In the genomic region with DNA sequence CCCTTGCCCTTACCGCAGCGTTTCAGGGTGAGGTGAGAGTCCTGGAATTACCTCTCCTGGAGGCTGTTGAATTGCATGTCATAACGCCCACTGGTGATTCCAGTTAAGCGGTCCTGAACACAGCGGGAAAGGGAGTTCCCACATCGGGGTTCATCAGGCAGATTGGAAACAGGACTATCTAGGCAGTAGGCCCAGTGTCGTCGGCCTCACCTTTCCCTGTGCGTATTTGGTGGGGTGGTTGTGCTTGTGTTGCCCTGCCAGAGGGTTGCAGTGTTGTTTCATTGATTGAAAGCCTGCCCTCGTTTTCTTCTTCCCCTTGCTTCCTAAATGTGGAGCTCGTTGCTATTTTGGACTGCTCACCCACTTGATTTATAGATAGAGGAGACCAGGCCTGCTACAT, we compare ENCODE assay signal across 13 cellular contexts. TPM values are rescaled to one million over a fixed set of nuclear protein-coding genes. Genes with fewer than 3 reads are reported as not detected.
DNase-seq lines count a peak whose midpoint lies in the region; FAIRE-seq and TF ChIP-seq lines count a peak whose summit lies in the region.
"Had no signal": no experiment of that assay in that cellular context is flagged by ENCODE, and none has a peak within 500 bp of the region (broad histone marks: within the 10 kb centered on the region; RNA-seq: fewer than 3 reads in every experiment).

No MANE protein-coding gene starts in this region.

- 86% methylated on average over 11 of the region's 11 CpGs; no CpG with 5 or more reads in 1 of the 2 experiments for WGBS in H1 (ENCODE audit: extremely low coverage in 1 of 2, insufficient coverage in 1 of 2, insufficient read length in 1 of 2, insufficient replicate concordance in 2 of 2, low coverage in 1 of 2, low lambda C conversion rate in 2 of 2, missing lambda C conversion rate in 1 of 2), 2 experiments
- WGBS in small intestine, 3 donors, result 29 to 57% (median 45%) methylated on average over 11 of the region's 11 CpGs

- no peaks in the 10 kb centered on the region for H3K9me3 ChIP-seq in Loucy (ENCODE audit: insufficient read depth, low read depth, low read length)
- no peaks in the 10 kb centered on the region for H3K9me3 ChIP-seq in H1 (ENCODE audit: insufficient read depth in 2 of 2, low read depth in 1 of 2, low read length in 1 of 2)
- H3K9me3 ChIP-seq in small intestine (ENCODE audit: control insufficient read depth, low read depth), result no peaks in the 10 kb centered on the region
- H3K9me3 ChIP-seq in neural progenitor cell (ENCODE audit: low read depth), result no peaks in the 10 kb centered on the region

- H3K4ac ChIP-seq in H1 (replicated peaks; ENCODE audit: insufficient read length, low read depth, low read length), result no peak overlapping the region

- no peak overlapping the region for H2BK12ac ChIP-seq in H1 (ENCODE audit: low read depth, low read length)

- peaks cover 3% of the 10 kb centered on the region for H3K9me3 Mint-ChIP-seq in mesothelial cell of epicardium
- H3K9me3 Mint-ChIP-seq in neural progenitor cell, result peaks cover 4% of the 10 kb centered on the region
- H3K9me3 Mint-ChIP-seq: CD8-positive, alpha-beta T cell had no signal

- peaks cover 89% of the 10 kb centered on the region for H3K79me2 ChIP-seq in Loucy (ENCODE audit: insufficient read depth, low read length)
- H3K79me2 ChIP-seq in H1 (ENCODE audit: control insufficient read depth in 1 of 2, insufficient read depth in 2 of 2, low read length in 2 of 2), result peaks cover 73 to 97% of the 10 kb centered on the region in 2 experiments
- H3K79me2 ChIP-seq in neural progenitor cell (ENCODE audit: low read depth), result peaks cover 100% of the 10 kb centered on the region

- no peak overlapping the region for H3K14ac ChIP-seq in H1 (ENCODE audit: insufficient read length)

- no peak overlapping the region for H2AK5ac ChIP-seq in H1 (ENCODE audit: low read depth, low read length)

- no peak for TF ChIP-seq EP300 in H1 (IDR thresholded peaks at IDR 0.05; ENCODE audit: borderline replicate concordance in 1 of 2, low read depth in 2 of 2, low read length in 2 of 2)

- peaks cover 36% of the 10 kb centered on the region for H4K20me1 ChIP-seq in Loucy (ENCODE audit: insufficient read depth, low read length, poor library complexity, severe bottlenecking)
- H4K20me1 ChIP-seq in H1 (replicated peaks in 1 of 2; ENCODE audit: control insufficient read depth in 1 of 2, insufficient read depth in 2 of 2, low read length in 2 of 2), result peaks cover 37 to 53% of the 10 kb centered on the region in 2 experiments
- peaks cover 97% of the 10 kb centered on the region for H4K20me1 ChIP-seq in neural progenitor cell (ENCODE audit: low read depth)

- peaks cover 11% of the 10 kb centered on the region for H3K36me3 Mint-ChIP-seq in mesothelial cell of epicardium
- H3K36me3 Mint-ChIP-seq in neural progenitor cell, result peaks cover 18% of the 10 kb centered on the region

- H3K4me1 Mint-ChIP-seq in mesothelial cell of epicardium, result peaks cover 24% of the 10 kb centered on the region
- peaks cover 33% of the 10 kb centered on the region for H3K4me1 Mint-ChIP-seq in neural progenitor cell

- peaks cover 44% of the 10 kb centered on the region for H3K4me1 ChIP-seq in Loucy (ENCODE audit: insufficient read depth, low read length, poor library complexity, severe bottlenecking)
- peaks cover 3 to 14% (median 8%) of the 10 kb centered on the region in 4 experiments; a peak in 6 of 7 replicates for H3K4me1 ChIP-seq in H1 (replicated peaks in 1 of 4; ENCODE audit: control insufficient read depth in 3 of 4, insufficient read depth in 4 of 4, low read length in 3 of 4)
- H3K4me1 ChIP-seq in small intestine (ENCODE audit: control insufficient read depth in 2 of 2, insufficient read depth in 1 of 2, low read depth in 1 of 2, low read length in 1 of 2), result peaks cover 0 to 8% of the 10 kb centered on the region in 2 donors
- H3K4me1 ChIP-seq in neural progenitor cell, result peaks cover 7% of the 10 kb centered on the region

- CTCF ChIA-PET in H1 (lab: Charles Lee; ENCODE audit: partially characterized antibody), result interaction anchor here (0.6 to 2.4 kb wide), 11 partner anchors 9 to 532 kb away, joined by 3 to 16 read pairs (median 5); a partner anchor contains a TSS

- no peak overlapping the region for H3K27ac ChIP-seq in H1 (ENCODE audit: low read depth, low read length)
- H3K27ac ChIP-seq in small intestine (ENCODE audit: low read depth in 1 of 2, low read length in 1 of 2), result peak overlapping the region; percentile 41 to 52
- H3K27ac ChIP-seq in neural progenitor cell, result no peak overlapping the region
- H3K27ac ChIP-seq: PC-9 had no signal

- DNase-seq in H1 (ENCODE audit: low read depth in 1 of 2, low spot score in 2 of 2) (no peak), kidney tubule cell (ENCODE audit: low spot score) (peak; percentile 25), small intestine (peak; percentile 51), mesothelial cell of epicardium (ENCODE audit: low spot score in 2 of 2, unreplicated experiment in 2 of 2) (no peak), T-helper 1 cell (no peak), GM20000 (ENCODE audit: low spot score) (no peak), neural progenitor cell (ENCODE audit: low spot score) (no peak)
- DNase-seq: CD8-positive, alpha-beta T cell; GF-D8; Kasumi-1; PC-9 had no signal

- no peak overlapping the region for H4K8ac ChIP-seq in H1 (ENCODE audit: extremely low read depth, insufficient read depth, low read length)

- POLR2A ChIA-PET in H1 (lab: Charles Lee; ENCODE audit: partially characterized antibody), result interaction anchor here (1.1 kb wide), 1 partner anchor 10 kb away, joined by 3 read pairs; no protein-coding TSS in a partner anchor

- H3K4me2 ChIP-seq in Loucy (ENCODE audit: low read depth, low read length, poor library complexity, severe bottlenecking) (peak overlapping the region; percentile 46), H1 (ENCODE audit: insufficient read depth in 1 of 2, low read depth in 2 of 2, low read length in 2 of 2) (no peak overlapping the region), neural progenitor cell (no peak overlapping the region)
- H3K4me2 ChIP-seq: PC-9 had no signal

- peaks cover 21% of the 10 kb centered on the region for H3K79me1 ChIP-seq in H1 (ENCODE audit: low read depth, low read length)

- H3K9ac ChIP-seq in Loucy (ENCODE audit: low read depth, low read length, poor library complexity, severe bottlenecking) (no peak overlapping the region), H1 (replicated peaks in 1 of 4; ENCODE audit: extremely low read depth in 1 of 4, low read depth in 3 of 4, low read length in 3 of 4) (no peak overlapping the region), neural progenitor cell (no peak overlapping the region)

- no peak overlapping the region for H3K27ac Mint-ChIP-seq in mesothelial cell of epicardium
- H3K27ac Mint-ChIP-seq in neural progenitor cell, result no peak overlapping the region
- H3K27ac Mint-ChIP-seq: CD8-positive, alpha-beta T cell had no signal

- H2BK120ac ChIP-seq in H1 (replicated peaks; ENCODE audit: low read depth, low read length), result no peak overlapping the region

- no peaks in the 10 kb centered on the region for H3K9me2 ChIP-seq in Loucy (replicated peaks; ENCODE audit: low read depth, low read length)

- no peaks in the 10 kb centered on the region for H3F3A ChIP-seq in Loucy (ENCODE audit: low read depth)
- no peaks in the 10 kb centered on the region for H3F3A ChIP-seq in neural progenitor cell (ENCODE audit: low read depth)

- H2AFZ ChIP-seq in Loucy (ENCODE audit: low read length), result no peak overlapping the region
- no peak overlapping the region for H2AFZ ChIP-seq in H1 (ENCODE audit: low read length)
- no peak overlapping the region for H2AFZ ChIP-seq in neural progenitor cell (replicated peaks)
- H2AFZ ChIP-seq: PC-9 had no signal

- H4K5ac ChIP-seq in H1 (ENCODE audit: insufficient read length, low read depth, low read length), result no peak overlapping the region

- no peaks in the 10 kb centered on the region for H3K27me3 Mint-ChIP-seq in mesothelial cell of epicardium (ENCODE audit: low read depth)
- peaks cover 4% of the 10 kb centered on the region for H3K27me3 Mint-ChIP-seq in neural progenitor cell (ENCODE audit: insufficient read depth, low read depth)

- H2BK15ac ChIP-seq in H1 (ENCODE audit: low read length), result no peak overlapping the region

- H2BK5ac ChIP-seq in H1 (ENCODE audit: low read depth, low read length), result no peak overlapping the region

- no peak for FAIRE-seq in H1 (lab: Jason Lieb, UNC)
- FAIRE-seq in small intestine (lab: Jason Lieb, UNC), result no peak
- FAIRE-seq: colon had no signal

- no peak overlapping the region for H3K56ac ChIP-seq in H1 (replicated peaks; ENCODE audit: insufficient read length, low read depth, low read length)

- peaks cover 5% of the 10 kb centered on the region; the same call in 1 of the 2 replicates for H3K23me2 ChIP-seq in H1 (ENCODE audit: low read depth, low read length)

- H3K36me3 ChIP-seq in Loucy (ENCODE audit: insufficient read depth, low read length), result peaks cover 6% of the 10 kb centered on the region; the same call in 1 of the 2 replicates
- H3K36me3 ChIP-seq in H1 (ENCODE audit: control insufficient read depth in 2 of 4, insufficient read depth in 4 of 4, low read length in 3 of 4), result no peaks in the 10 kb centered on the region; a peak in 1 of 8 replicates
- no peaks in the 10 kb centered on the region for H3K36me3 ChIP-seq in small intestine (ENCODE audit: control insufficient read depth in 2 of 2, insufficient read depth in 2 of 2, low read length in 2 of 2)
- H3K36me3 ChIP-seq in neural progenitor cell, result peaks cover 4% of the 10 kb centered on the region

- no peak overlapping the region for H2BK20ac ChIP-seq in H1 (ENCODE audit: low read length)

- H3K4me3 ChIP-seq in Loucy (ENCODE audit: low read length, poor library complexity, severe bottlenecking) (no peak overlapping the region), H1 (ENCODE audit: extremely low read depth in 1 of 4, insufficient read depth in 2 of 4, low read depth in 3 of 4, low read length in 4 of 4) (no peak overlapping the region), small intestine (ENCODE audit: low read depth in 1 of 2, low read length in 2 of 2) (no peak overlapping the region), neural progenitor cell (no peak overlapping the region)
- H3K4me3 ChIP-seq: PC-9 had no signal

- no peak overlapping the region for H3K23ac ChIP-seq in H1 (ENCODE audit: insufficient read length)

- TF ChIP-seq POLR2A in H1 (IDR thresholded peaks at IDR 0.05; ENCODE audit: control extremely low read depth in 1 of 2, low read depth in 2 of 2, low read length in 2 of 2), result no peak

- H3K27me3 ChIP-seq in Loucy (ENCODE audit: insufficient read depth, low read length, poor library complexity, severe bottlenecking) (no peaks in the 10 kb centered on the region), H1 (replicated peaks in 1 of 4; ENCODE audit: control insufficient read depth in 3 of 4, extremely low read depth in 1 of 4, insufficient read depth in 3 of 4, low read length in 3 of 4) (no peaks in the 10 kb centered on the region), small intestine (ENCODE audit: control insufficient read depth in 2 of 2, insufficient read depth in 2 of 2, low read length in 2 of 2) (no peaks in the 10 kb centered on the region), neural progenitor cell (no peaks in the 10 kb centered on the region)

- TF ChIP-seq CTCF in Loucy (conservative IDR thresholded peaks at IDR 0.05; ENCODE audit: low read length) (peak; percentile 31; the same call in 1 of the 2 replicates), H1 (IDR thresholded peaks at IDR 0.05; ENCODE audit: control extremely low read depth in 1 of 3, insufficient read depth in 1 of 3, low read depth in 1 of 3, low read length in 3 of 3) (peak in 2 of 3 experiments; percentile 5 to 15; a peak in 1 of 4 replicates), mesothelial cell of epicardium (IDR thresholded peaks at IDR 0.05; ENCODE audit: unreplicated experiment) (no peak), GM20000 (IDR thresholded peaks at IDR 0.05; ENCODE audit: extremely low read depth, missing control alignments) (no peak), neural progenitor cell (IDR thresholded peaks at IDR 0.05) (no peak)

- no peak overlapping the region for H3K4me3 Mint-ChIP-seq in mesothelial cell of epicardium
- H3K4me3 Mint-ChIP-seq in neural progenitor cell, result no peak overlapping the region
- H3K4me3 Mint-ChIP-seq: CD8-positive, alpha-beta T cell had no signal

- peak; percentile 32 to 38; a peak in 3 of 4 replicates for TF ChIP-seq RAD21 in H1 (IDR thresholded peaks at IDR 0.05 in 1 of 2, conservative IDR thresholded peaks at IDR 0.05 in 1 of 2; ENCODE audit: low read depth in 2 of 2, low read length in 2 of 2)

- no peak overlapping the region for H3K18ac ChIP-seq in H1 (ENCODE audit: extremely low read depth, low read length)

- no peak overlapping the region for H4K91ac ChIP-seq in H1 (replicated peaks; ENCODE audit: insufficient read length, low read length)

RNA-seq across cellular contexts. Expression of a gene that starts 10.6 kb away (rescaled TPM):
- 105 and 108 TPM in 2 replicates for total RNA-seq in H1 (2021; fragmentation: NEBNext Ultra II Directional; extraction: Animal tissue kit (Norgen Biotek cat#: 25700))
- 158 and 324 TPM in 2 replicates for polyA plus RNA-seq in H1 (2011; rRNA removed)
- polyA plus RNA-seq in H1 (2011; cell fraction: cytosol; rRNA removed), result 235 TPM
- polyA plus RNA-seq in H1 (2011; cell fraction: nucleus; rRNA removed), result 512 TPM
- polyA plus RNA-seq in H1 (2012, experiment 1 of 2), result 69.8 to 110 TPM (median 95.7 TPM) in 4 replicates
- 31.4 TPM for polyA plus RNA-seq in H1 (2012, experiment 2 of 2)
- 110 TPM for polyA plus RNA-seq in H1 (2013, experiment 1 of 2)
- 106 TPM for polyA plus RNA-seq in H1 (2013, experiment 2 of 2)
- 149 and 180 TPM in 2 replicates for polyA minus RNA-seq in H1 (2011; rRNA and poly(A)+ RNA removed)
- polyA minus RNA-seq in H1 (2011; cell fraction: cytosol; rRNA and poly(A)+ RNA removed), result 83.6 TPM
- polyA minus RNA-seq in H1 (2011; cell fraction: nucleus; rRNA and poly(A)+ RNA removed), result 211 TPM
- 10 to 100 TPM; 41.6 to 63.7 (median 58.6) TPM for polyA plus RNA-seq in small intestine
- total RNA-seq in mesothelial cell of epicardium, result 199 to 201 TPM (median 200 TPM) in 3 replicates
- 104 and 131 TPM in 2 replicates for total RNA-seq in neural progenitor cell (ENCODE audit: low replicate concordance)

RNA-seq across cellular contexts. Expression of a gene that starts 54.7 kb away (rescaled TPM):
- 52.1 and 56.7 TPM in 2 replicates for total RNA-seq in H1 (2021; fragmentation: NEBNext Ultra II Directional; extraction: Animal tissue kit (Norgen Biotek cat#: 25700))
- polyA plus RNA-seq in H1 (2011; rRNA removed) (74.1 and 95.0 TPM in 2 replicates), small intestine (10 to 100 TPM; 38.9 to 87.2 (median 71.9) TPM)
- 73.5 TPM for polyA plus RNA-seq in H1 (2011; cell fraction: cytosol; rRNA removed)
- polyA plus RNA-seq in H1 (2011; cell fraction: nucleus; rRNA removed), result 137 TPM
- 42.9 to 72.1 TPM (median 69.9 TPM) in 4 replicates for polyA plus RNA-seq in H1 (2012, experiment 1 of 2)
- 52.9 TPM for polyA plus RNA-seq in H1 (2012, experiment 2 of 2)
- 40.9 TPM for polyA plus RNA-seq in H1 (2013, experiment 1 of 2)
- 40.1 TPM for polyA plus RNA-seq in H1 (2013, experiment 2 of 2)
- 17.7 and 19.3 TPM in 2 replicates for polyA minus RNA-seq in H1 (2011; rRNA and poly(A)+ RNA removed)
- 28.7 TPM for polyA minus RNA-seq in H1 (2011; cell fraction: cytosol; rRNA and poly(A)+ RNA removed)
- polyA minus RNA-seq in H1 (2011; cell fraction: nucleus; rRNA and poly(A)+ RNA removed), result 22.5 TPM
- total RNA-seq in mesothelial cell of epicardium (67.9 to 77.6 TPM (median 72.2 TPM) in 3 replicates), neural progenitor cell (ENCODE audit: low replicate concordance) (17.2 and 35.7 TPM in 2 replicates)

Comparison
In these comparisons a context has a peak if more than half of its experiments do, and no peak if none do; other contexts are left out.
1. CTCF ChIP-seq: peak in Loucy (single experiment) and H1 (2 of 3); none in mesothelial cell of epicardium (single experiment), GM20000 (single experiment) and neural progenitor cell (single experiment).
2. DNase-seq: peak in kidney tubule cell (single experiment) and small intestine (single experiment); none in H1 (0 of 2), mesothelial cell of epicardium (0 of 2), T-helper 1 cell (0 of 5), GM20000 (single experiment) and neural progenitor cell (single experiment).
3. H3K27ac ChIP-seq: peak in small intestine (2 of 2); none in H1 (single experiment) and neural progenitor cell (single experiment).